ENCODE assay signal across 11 cellular contexts in genomic region chr9:89177021-89177400, GRCh38. TPM values are rescaled to one million over a fixed set of nuclear protein-coding genes. Genes with fewer than 3 reads are reported as not detected.
DNase-seq lines count a peak whose midpoint lies in the region; ATAC-seq and TF ChIP-seq lines count a peak whose summit lies in the region.
"Had no signal": no experiment of that assay in that cellular context is flagged by ENCODE, and none has a peak within 500 bp of the region (broad histone marks: within the 10 kb centered on the region; RNA-seq: fewer than 3 reads in every experiment).

No MANE protein-coding gene starts in this region.

- peaks cover 67% of the 10 kb centered on the region for H3K27me3 Mint-ChIP-seq in activated CD4-positive, alpha-beta memory T cell treated with anti-CD3 and anti-CD28 coated beads, Interleukin-2, amount 10 ng/mL, durations not matched to agents 7 days and 5 days

- peak overlapping the region; percentile 62 for H3K27ac ChIP-seq in angular gyrus (ENCODE audit: low read depth, low read length)

- no peak for ATAC-seq in HG02588 (IDR thresholded peaks at IDR 0.05; ENCODE audit: unreplicated experiment)

- H3K4me3 ChIP-seq in HFF-Myc (replicated peaks; ENCODE audit: low read depth, low read length), result peak overlapping the region; percentile 49
- H3K4me3 ChIP-seq in iPS-15b (ENCODE audit: low read depth, low read length), result peak overlapping the region; percentile 68
- peak overlapping the region; percentile 52 for H3K4me3 ChIP-seq in skeletal muscle cell (ENCODE audit: low read depth, low read length)

- no peaks in the 10 kb centered on the region for H3K36me3 ChIP-seq in iPS-15b (ENCODE audit: control insufficient read depth, insufficient read depth, low read length)

- no peak overlapping the region for H3K4me3 Mint-ChIP-seq in activated CD4-positive, alpha-beta memory T cell treated with anti-CD3 and anti-CD28 coated beads, Interleukin-2, amount 10 ng/mL, durations not matched to agents 7 days and 5 days

- no peak overlapping the region for H3K9ac ChIP-seq in iPS-15b (ENCODE audit: low read depth, low read length)

- peaks cover 3% of the 10 kb centered on the region for H3K36me3 Mint-ChIP-seq in activated CD4-positive, alpha-beta memory T cell treated with anti-CD3 and anti-CD28 coated beads, Interleukin-2, amount 10 ng/mL, durations not matched to agents 7 days and 5 days (ENCODE audit: low read depth)

- CTCF ChIA-PET in activated CD4-positive, alpha-beta memory T cell treated with anti-CD3 and anti-CD28 coated beads, Interleukin-2, amount 10 ng/mL, durations not matched to agents 7 days and 5 days (lab: Charles Lee), result no interaction called here

- H3K9me3 Mint-ChIP-seq in activated CD4-positive, alpha-beta memory T cell treated with anti-CD3 and anti-CD28 coated beads, Interleukin-2, amount 10 ng/mL, durations not matched to agents 7 days and 5 days, result no peaks in the 10 kb centered on the region

- H3K27me3 ChIP-seq in iPS-15b (ENCODE audit: control insufficient read depth, insufficient read depth, low read length), result peaks cover 52% of the 10 kb centered on the region

- POLR2A ChIA-PET in activated CD4-positive, alpha-beta memory T cell treated with anti-CD3 and anti-CD28 coated beads, Interleukin-2, amount 10 ng/mL, durations not matched to agents 7 days and 5 days (lab: Charles Lee), result no interaction called here

- H3K4me1 ChIP-seq in iPS-15b (ENCODE audit: control insufficient read depth, insufficient read depth, low read length), result peaks cover 10% of the 10 kb centered on the region

- TF ChIP-seq CTCF in HFF-Myc (IDR thresholded peaks at IDR 0.05; ENCODE audit: low read depth, low read length, missing control alignments), result no peak

- H3K4me1 Mint-ChIP-seq in activated CD4-positive, alpha-beta memory T cell treated with anti-CD3 and anti-CD28 coated beads, Interleukin-2, amount 10 ng/mL, durations not matched to agents 7 days and 5 days, result peaks cover 16% of the 10 kb centered on the region

- DNase-seq in HFF-Myc (ENCODE audit: extremely low read depth, low read depth) (no peak), skeletal muscle cell (ENCODE audit: low read depth) (no peak), NCI-H748 treated with DMSO at 0.1 percent for 48 hours (lab: John Stamatoyannopoulos, UW) (no peak), GOT3 (lab: John Stamatoyannopoulos, UW) (no peak)
- DNase-seq in activated CD4-positive, alpha-beta memory T cell treated with anti-CD3 and anti-CD28 coated beads, Interleukin-2, amount 10 ng/mL, durations not matched to agents 7 days and 5 days, result no peak
- DNase-seq: GF-D8, NCI-H2227 treated with DMSO at 0.1 percent for 48 hours, SW 1271 had no signal

- H3K27ac Mint-ChIP-seq in activated CD4-positive, alpha-beta memory T cell treated with anti-CD3 and anti-CD28 coated beads, Interleukin-2, amount 10 ng/mL, durations not matched to agents 7 days and 5 days, result no peak overlapping the region

- H3K9me3 ChIP-seq in iPS-15b (ENCODE audit: control insufficient read depth, insufficient read depth, low read length), result no peaks in the 10 kb centered on the region

RNA-seq across cellular contexts. Expression of gene SHC3, which starts 1.6 kb away (rescaled TPM):
- total RNA-seq in activated CD4-positive, alpha-beta memory T cell treated with anti-CD3 and anti-CD28 coated beads, Interleukin-2, amount 10 ng/mL, durations not matched to agents 7 days and 5 days, result not detected
